1 cellular context compared by ENCODE assay signal in the genomic region with DNA sequence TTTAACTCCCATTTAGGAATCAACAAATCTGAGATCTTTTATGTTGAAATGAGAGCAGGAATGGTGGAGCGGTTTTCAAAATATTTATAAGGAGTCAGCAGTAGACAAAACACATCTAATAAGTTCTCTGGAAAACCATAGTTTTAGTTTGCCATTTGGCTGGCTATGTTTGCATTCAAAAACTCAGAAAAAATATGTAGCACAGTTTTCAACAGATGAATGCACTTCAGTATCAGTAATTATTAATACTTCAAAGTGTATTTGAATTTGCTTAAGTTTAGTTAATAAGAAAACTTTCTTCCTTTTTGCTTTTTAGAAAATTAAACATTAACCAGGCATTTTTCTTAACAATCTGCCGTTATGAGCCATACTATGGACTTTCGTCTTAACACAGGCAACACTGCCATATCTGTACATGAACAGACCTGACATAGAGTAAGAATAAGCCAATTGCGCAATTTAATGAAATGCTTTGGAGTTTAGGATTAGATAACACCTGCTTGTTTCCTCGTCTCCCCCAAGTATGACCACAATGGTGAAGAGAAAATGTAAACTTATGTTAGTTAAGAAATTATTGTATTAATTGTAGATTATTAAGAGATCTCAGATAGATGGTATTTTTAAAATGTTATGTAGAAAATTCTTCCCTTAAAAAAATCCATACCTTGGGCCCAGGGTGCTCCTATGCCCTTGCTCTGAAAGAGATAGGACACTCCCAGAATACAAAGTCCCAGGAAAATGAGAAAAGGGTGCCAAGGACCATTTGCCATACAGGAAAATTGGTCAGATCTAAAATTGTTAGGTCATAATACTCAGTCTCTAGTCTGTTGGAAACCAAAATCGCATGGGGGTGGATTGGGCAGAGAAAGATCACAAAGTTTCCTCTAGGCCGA.
TF ChIP-seq lines count a peak whose summit lies in the region.

No MANE protein-coding gene starts in this region.

TF ChIP-seq in HepG2, 621 proteins besides CTCF, POLR2A, EP300 and RAD21 (continued from another document and continues in another):
- TF ChIP-seq HMG20B (CRISPR knock-in tag; conservative IDR thresholded peaks at IDR 0.05) (0 out of 2 replicates have a peak, but pooled peaks have one; percentile 47), ZFP1 (CRISPR knock-in tag; IDR thresholded peaks at IDR 0.05) (no peak), SMARCE1 (IDR thresholded peaks at IDR 0.05; ENCODE audit: borderline replicate concordance) (no peak), CENPT (CRISPR knock-in tag; IDR thresholded peaks at IDR 0.05; ENCODE audit: low read depth) (no peak), SALL2 (CRISPR knock-in tag; IDR thresholded peaks at IDR 0.05) (no peak), FOXM1 (CRISPR knock-in tag; IDR thresholded peaks at IDR 0.05) (no peak), NR2F6 (IDR thresholded peaks at IDR 0.05) (no peak), NR2F6 (CRISPR knock-in tag; IDR thresholded peaks at IDR 0.05) (peak; percentile 44; the same call in 1 of the 2 replicates), HOXA7 (CRISPR knock-in tag; IDR thresholded peaks at IDR 0.05) (no peak), CC2D1A (CRISPR knock-in tag; IDR thresholded peaks at IDR 0.05) (no peak), PHF20 (CRISPR knock-in tag; IDR thresholded peaks at IDR 0.05) (no peak), HOXA3 (CRISPR knock-in tag; IDR thresholded peaks at IDR 0.05) (no peak), CREB1 (IDR thresholded peaks at IDR 0.05) (no peak), CREB1 (CRISPR knock-in tag; IDR thresholded peaks at IDR 0.05) (peak; percentile 41; the same call in 1 of the 2 replicates), YEATS4 (CRISPR knock-in tag; IDR thresholded peaks at IDR 0.05; ENCODE audit: borderline replicate concordance) (no peak), ZNF562 (CRISPR knock-in tag; IDR thresholded peaks at IDR 0.05; ENCODE audit: borderline replicate concordance) (no peak), SNAPC2 (CRISPR knock-in tag; IDR thresholded peaks at IDR 0.05) (no peak), ISL2 (CRISPR knock-in tag; IDR thresholded peaks at IDR 0.05) (peak; percentile 86), ZNF614 (CRISPR knock-in tag; IDR thresholded peaks at IDR 0.05; ENCODE audit: borderline replicate concordance) (peak; percentile 72), ZNF510 (CRISPR knock-in tag; IDR thresholded peaks at IDR 0.05; ENCODE audit: low read depth) (no peak), ZNF672 (CRISPR knock-in tag; IDR thresholded peaks at IDR 0.05) (no peak), PAX8 (CRISPR knock-in tag; IDR thresholded peaks at IDR 0.05; ENCODE audit: borderline replicate concordance) (no peak), FOXK2 (IDR thresholded peaks at IDR 0.05) (no peak), U2AF2 (IDR thresholded peaks at IDR 0.05; ENCODE audit: low read depth, low read length) (no peak), SRY (CRISPR knock-in tag; IDR thresholded peaks at IDR 0.05) (no peak), ZNF749 (CRISPR knock-in tag; IDR thresholded peaks at IDR 0.05; ENCODE audit: borderline replicate concordance) (no peak), HNRNPK (IDR thresholded peaks at IDR 0.05; ENCODE audit: low read depth, low read length, poor library complexity, severe bottlenecking) (no peak), NR2F1 (CRISPR knock-in tag; IDR thresholded peaks at IDR 0.05) (no peak), ZKSCAN8 (CRISPR knock-in tag; IDR thresholded peaks at IDR 0.05; ENCODE audit: borderline replicate concordance) (0 out of 2 replicates have a peak, but pooled peaks have one; percentile 61), ZNF563 (CRISPR knock-in tag; IDR thresholded peaks at IDR 0.05) (no peak), ZMYM2 (CRISPR knock-in tag; IDR thresholded peaks at IDR 0.05) (no peak), ZFP36L2 (CRISPR knock-in tag; IDR thresholded peaks at IDR 0.05) (no peak), ZNF768 (CRISPR knock-in tag; IDR thresholded peaks at IDR 0.05) (no peak), ZNF274 (CRISPR knock-in tag; IDR thresholded peaks at IDR 0.05) (no peak), ZFP62 (CRISPR knock-in tag; IDR thresholded peaks at IDR 0.05) (no peak)
- TF ChIP-seq, protein P1, sequence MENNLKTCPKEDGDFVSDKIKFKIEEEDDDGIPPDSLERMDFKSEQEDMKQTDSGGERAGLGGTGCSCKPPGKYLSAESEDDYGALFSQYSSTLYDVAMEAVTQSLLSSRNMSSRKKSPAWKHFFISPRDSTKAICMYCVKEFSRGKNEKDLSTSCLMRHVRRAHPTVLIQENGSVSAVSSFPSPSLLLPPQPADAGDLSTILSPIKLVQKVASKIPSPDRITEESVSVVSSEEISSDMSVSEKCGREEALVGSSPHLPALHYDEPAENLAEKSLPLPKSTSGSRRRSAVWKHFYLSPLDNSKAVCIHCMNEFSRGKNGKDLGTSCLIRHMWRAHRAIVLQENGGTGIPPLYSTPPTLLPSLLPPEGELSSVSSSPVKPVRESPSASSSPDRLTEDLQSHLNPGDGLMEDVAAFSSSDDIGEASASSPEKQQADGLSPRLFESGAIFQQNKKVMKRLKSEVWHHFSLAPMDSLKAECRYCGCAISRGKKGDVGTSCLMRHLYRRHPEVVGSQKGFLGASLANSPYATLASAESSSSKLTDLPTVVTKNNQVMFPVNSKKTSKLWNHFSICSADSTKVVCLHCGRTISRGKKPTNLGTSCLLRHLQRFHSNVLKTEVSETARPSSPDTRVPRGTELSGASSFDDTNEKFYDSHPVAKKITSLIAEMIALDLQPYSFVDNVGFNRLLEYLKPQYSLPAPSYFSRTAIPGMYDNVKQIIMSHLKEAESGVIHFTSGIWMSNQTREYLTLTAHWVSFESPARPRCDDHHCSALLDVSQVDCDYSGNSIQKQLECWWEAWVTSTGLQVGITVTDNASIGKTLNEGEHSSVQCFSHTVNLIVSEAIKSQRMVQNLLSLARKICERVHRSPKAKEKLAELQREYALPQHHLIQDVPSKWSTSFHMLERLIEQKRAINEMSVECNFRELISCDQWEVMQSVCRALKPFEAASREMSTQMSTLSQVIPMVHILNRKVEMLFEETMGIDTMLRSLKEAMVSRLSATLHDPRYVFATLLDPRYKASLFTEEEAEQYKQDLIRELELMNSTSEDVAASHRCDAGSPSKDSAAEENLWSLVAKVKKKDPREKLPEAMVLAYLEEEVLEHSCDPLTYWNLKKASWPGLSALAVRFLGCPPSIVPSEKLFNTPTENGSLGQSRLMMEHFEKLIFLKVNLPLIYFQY (CRISPR knock-in tag; IDR thresholded peaks at IDR 0.05; ENCODE audit: borderline replicate concordance), result no peak; the same call in 1 of the 2 replicates
- TF ChIP-seq, protein P2, sequence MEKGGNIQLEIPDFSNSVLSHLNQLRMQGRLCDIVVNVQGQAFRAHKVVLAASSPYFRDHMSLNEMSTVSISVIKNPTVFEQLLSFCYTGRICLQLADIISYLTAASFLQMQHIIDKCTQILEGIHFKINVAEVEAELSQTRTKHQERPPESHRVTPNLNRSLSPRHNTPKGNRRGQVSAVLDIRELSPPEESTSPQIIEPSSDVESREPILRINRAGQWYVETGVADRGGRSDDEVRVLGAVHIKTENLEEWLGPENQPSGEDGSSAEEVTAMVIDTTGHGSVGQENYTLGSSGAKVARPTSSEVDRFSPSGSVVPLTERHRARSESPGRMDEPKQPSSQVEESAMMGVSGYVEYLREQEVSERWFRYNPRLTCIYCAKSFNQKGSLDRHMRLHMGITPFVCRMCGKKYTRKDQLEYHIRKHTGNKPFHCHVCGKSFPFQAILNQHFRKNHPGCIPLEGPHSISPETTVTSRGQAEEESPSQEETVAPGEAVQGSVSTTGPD (CRISPR knock-in tag; IDR thresholded peaks at IDR 0.05), result no peak
- TF ChIP-seq, protein P3, sequence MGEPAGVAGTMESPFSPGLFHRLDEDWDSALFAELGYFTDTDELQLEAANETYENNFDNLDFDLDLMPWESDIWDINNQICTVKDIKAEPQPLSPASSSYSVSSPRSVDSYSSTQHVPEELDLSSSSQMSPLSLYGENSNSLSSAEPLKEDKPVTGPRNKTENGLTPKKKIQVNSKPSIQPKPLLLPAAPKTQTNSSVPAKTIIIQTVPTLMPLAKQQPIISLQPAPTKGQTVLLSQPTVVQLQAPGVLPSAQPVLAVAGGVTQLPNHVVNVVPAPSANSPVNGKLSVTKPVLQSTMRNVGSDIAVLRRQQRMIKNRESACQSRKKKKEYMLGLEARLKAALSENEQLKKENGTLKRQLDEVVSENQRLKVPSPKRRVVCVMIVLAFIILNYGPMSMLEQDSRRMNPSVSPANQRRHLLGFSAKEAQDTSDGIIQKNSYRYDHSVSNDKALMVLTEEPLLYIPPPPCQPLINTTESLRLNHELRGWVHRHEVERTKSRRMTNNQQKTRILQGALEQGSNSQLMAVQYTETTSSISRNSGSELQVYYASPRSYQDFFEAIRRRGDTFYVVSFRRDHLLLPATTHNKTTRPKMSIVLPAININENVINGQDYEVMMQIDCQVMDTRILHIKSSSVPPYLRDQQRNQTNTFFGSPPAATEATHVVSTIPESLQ (CRISPR knock-in tag; conservative IDR thresholded peaks at IDR 0.05), result no peak
- TF ChIP-seq, protein P4, sequence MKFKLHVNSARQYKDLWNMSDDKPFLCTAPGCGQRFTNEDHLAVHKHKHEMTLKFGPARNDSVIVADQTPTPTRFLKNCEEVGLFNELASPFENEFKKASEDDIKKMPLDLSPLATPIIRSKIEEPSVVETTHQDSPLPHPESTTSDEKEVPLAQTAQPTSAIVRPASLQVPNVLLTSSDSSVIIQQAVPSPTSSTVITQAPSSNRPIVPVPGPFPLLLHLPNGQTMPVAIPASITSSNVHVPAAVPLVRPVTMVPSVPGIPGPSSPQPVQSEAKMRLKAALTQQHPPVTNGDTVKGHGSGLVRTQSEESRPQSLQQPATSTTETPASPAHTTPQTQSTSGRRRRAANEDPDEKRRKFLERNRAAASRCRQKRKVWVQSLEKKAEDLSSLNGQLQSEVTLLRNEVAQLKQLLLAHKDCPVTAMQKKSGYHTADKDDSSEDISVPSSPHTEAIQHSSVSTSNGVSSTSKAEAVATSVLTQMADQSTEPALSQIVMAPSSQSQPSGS (CRISPR knock-in tag; IDR thresholded peaks at IDR 0.05), result peak; percentile 51; the same call in 1 of the 2 replicates
- TF ChIP-seq, protein P5, sequence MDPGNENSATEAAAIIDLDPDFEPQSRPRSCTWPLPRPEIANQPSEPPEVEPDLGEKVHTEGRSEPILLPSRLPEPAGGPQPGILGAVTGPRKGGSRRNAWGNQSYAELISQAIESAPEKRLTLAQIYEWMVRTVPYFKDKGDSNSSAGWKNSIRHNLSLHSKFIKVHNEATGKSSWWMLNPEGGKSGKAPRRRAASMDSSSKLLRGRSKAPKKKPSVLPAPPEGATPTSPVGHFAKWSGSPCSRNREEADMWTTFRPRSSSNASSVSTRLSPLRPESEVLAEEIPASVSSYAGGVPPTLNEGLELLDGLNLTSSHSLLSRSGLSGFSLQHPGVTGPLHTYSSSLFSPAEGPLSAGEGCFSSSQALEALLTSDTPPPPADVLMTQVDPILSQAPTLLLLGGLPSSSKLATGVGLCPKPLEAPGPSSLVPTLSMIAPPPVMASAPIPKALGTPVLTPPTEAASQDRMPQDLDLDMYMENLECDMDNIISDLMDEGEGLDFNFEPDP (CRISPR knock-in tag; conservative IDR thresholded peaks at IDR 0.05), result no peak
- TF ChIP-seq, protein P6, sequence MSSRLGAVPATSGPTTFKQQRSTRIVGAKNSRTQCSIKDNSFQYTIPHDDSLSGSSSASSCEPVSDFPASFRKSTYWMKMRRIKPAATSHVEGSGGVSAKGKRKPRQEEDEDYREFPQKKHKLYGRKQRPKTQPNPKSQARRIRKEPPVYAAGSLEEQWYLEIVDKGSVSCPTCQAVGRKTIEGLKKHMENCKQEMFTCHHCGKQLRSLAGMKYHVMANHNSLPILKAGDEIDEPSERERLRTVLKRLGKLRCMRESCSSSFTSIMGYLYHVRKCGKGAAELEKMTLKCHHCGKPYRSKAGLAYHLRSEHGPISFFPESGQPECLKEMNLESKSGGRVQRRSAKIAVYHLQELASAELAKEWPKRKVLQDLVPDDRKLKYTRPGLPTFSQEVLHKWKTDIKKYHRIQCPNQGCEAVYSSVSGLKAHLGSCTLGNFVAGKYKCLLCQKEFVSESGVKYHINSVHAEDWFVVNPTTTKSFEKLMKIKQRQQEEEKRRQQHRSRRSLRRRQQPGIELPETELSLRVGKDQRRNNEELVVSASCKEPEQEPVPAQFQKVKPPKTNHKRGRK (CRISPR knock-in tag; IDR thresholded peaks at IDR 0.05), result no peak
- TF ChIP-seq, protein P7, sequence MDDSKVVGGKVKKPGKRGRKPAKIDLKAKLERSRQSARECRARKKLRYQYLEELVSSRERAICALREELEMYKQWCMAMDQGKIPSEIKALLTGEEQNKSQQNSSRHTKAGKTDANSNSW (CRISPR knock-in tag; IDR thresholded peaks at IDR 0.05; ENCODE audit: borderline replicate concordance), result no peak
- TF ChIP-seq, protein P8, sequence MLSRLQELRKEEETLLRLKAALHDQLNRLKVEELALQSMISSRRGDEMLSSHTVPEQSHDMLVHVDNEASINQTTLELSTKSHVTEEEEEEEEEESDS (CRISPR knock-in tag; IDR thresholded peaks at IDR 0.05; ENCODE audit: borderline replicate concordance), result no peak
- TF ChIP-seq, protein P9, sequence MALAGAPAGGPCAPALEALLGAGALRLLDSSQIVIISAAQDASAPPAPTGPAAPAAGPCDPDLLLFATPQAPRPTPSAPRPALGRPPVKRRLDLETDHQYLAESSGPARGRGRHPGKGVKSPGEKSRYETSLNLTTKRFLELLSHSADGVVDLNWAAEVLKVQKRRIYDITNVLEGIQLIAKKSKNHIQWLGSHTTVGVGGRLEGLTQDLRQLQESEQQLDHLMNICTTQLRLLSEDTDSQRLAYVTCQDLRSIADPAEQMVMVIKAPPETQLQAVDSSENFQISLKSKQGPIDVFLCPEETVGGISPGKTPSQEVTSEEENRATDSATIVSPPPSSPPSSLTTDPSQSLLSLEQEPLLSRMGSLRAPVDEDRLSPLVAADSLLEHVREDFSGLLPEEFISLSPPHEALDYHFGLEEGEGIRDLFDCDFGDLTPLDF (CRISPR knock-in tag; IDR thresholded peaks at IDR 0.05), result no peak
- TF ChIP-seq, protein P10, sequence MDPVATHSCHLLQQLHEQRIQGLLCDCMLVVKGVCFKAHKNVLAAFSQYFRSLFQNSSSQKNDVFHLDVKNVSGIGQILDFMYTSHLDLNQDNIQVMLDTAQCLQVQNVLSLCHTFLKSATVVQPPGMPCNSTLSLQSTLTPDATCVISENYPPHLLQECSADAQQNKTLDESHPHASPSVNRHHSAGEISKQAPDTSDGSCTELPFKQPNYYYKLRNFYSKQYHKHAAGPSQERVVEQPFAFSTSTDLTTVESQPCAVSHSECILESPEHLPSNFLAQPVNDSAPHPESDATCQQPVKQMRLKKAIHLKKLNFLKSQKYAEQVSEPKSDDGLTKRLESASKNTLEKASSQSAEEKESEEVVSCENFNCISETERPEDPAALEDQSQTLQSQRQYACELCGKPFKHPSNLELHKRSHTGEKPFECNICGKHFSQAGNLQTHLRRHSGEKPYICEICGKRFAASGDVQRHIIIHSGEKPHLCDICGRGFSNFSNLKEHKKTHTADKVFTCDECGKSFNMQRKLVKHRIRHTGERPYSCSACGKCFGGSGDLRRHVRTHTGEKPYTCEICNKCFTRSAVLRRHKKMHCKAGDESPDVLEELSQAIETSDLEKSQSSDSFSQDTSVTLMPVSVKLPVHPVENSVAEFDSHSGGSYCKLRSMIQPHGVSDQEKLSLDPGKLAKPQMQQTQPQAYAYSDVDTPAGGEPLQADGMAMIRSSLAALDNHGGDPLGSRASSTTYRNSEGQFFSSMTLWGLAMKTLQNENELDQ (CRISPR knock-in tag; IDR thresholded peaks at IDR 0.05; ENCODE audit: borderline replicate concordance), result no peak
